22 cellular contexts compared by ENCODE assay signal in genomic region chr2:2742745-2743144, GRCh38.
DNase-seq lines count a peak whose midpoint lies in the region; TF ChIP-seq lines count a peak whose summit lies in the region.
"Had no signal": no experiment of that assay in that cellular context is flagged by ENCODE, and none has a peak within 500 bp of the region (broad histone marks: within the 10 kb centered on the region; RNA-seq: fewer than 3 reads in every experiment).

No MANE protein-coding gene starts in this region.

- no peaks in the 10 kb centered on the region for H3K9me3 Mint-ChIP-seq in activated naive CD8-positive, alpha-beta T cell treated with anti-CD3 and anti-CD28 coated beads for 36 hours
- H3K9me3 Mint-ChIP-seq: endodermal cell had no signal

- H3K4me3 ChIP-seq in fibroblast of pulmonary artery (replicated peaks; ENCODE audit: low read depth, low read length): no peak overlapping the region
- H3K4me3 ChIP-seq: hepatocyte, PC-9, prostate gland had no signal

- no peak overlapping the region for H3K4me3 Mint-ChIP-seq in activated naive CD8-positive, alpha-beta T cell treated with anti-CD3 and anti-CD28 coated beads for 36 hours
- H3K4me3 Mint-ChIP-seq: B cell; endodermal cell; natural killer cell treated with Interleukin-12 subunit alpha and Interleukin-12 subunit beta and Interleukin-15 and Interleukin-18, amount 100 ng/mL, for 72 hours; T-helper 17 cell had no signal

- no peaks in the 10 kb centered on the region for H3K4me1 Mint-ChIP-seq in activated naive CD8-positive, alpha-beta T cell treated with anti-CD3 and anti-CD28 coated beads for 36 hours
- H3K4me1 Mint-ChIP-seq: B cell, endodermal cell, T-helper 17 cell had no signal

- H3K27me3 Mint-ChIP-seq in activated naive CD8-positive, alpha-beta T cell treated with anti-CD3 and anti-CD28 coated beads for 36 hours: no peaks in the 10 kb centered on the region
- H3K27me3 Mint-ChIP-seq: B cell, T-helper 17 cell had no signal

- DNase-seq in DMS153 (lab: John Stamatoyannopoulos, UW) (peak; percentile 7), DMS153 treated with DMSO at 0.1 percent for 48 hours (lab: John Stamatoyannopoulos, UW; ENCODE audit: unreplicated experiment) (no peak), NCI-H2196 treated with DMSO at 0.1 percent for 48 hours (lab: John Stamatoyannopoulos, UW; ENCODE audit: unreplicated experiment) (peak; percentile 50), fibroblast of pulmonary artery (ENCODE audit: low read depth) (peak; percentile 2), putamen (ENCODE audit: low spot score) (peak; percentile 45), COLO668 (lab: John Stamatoyannopoulos, UW; ENCODE audit: unreplicated experiment) (no peak)
- DNase-seq in activated naive CD4-positive, alpha-beta T cell (lab: John Stamatoyannopoulos, UW): no peak
- DNase-seq in activated naive CD8-positive, alpha-beta T cell treated with anti-CD3 and anti-CD28 coated beads for 36 hours: no peak
- DNase-seq: 8988T; activated CD4-positive, alpha-beta T cell treated with anti-CD3 and anti-CD28 coated beads, Interleukin-2, amount 50 U/mL, for 1 hour; activated naive CD4-positive, alpha-beta T cell treated with Interleukin-2 at 50 U/mL for 16 hours; endodermal cell; GDM1; H7; NCI-H748 treated with DMSO at 0.1 percent for 48 hours; PC-9; stimulated activated CD4-positive, alpha-beta T cell treated with anti-CD3 and anti-CD28 coated beads, Interleukin-4, amount 100 ng/mL, for 24 hours; T-helper 17 cell had no signal

- H3K27ac Mint-ChIP-seq in activated naive CD8-positive, alpha-beta T cell treated with anti-CD3 and anti-CD28 coated beads for 36 hours: no peak overlapping the region
- H3K27ac Mint-ChIP-seq: B cell; endodermal cell; natural killer cell treated with Interleukin-12 subunit alpha and Interleukin-12 subunit beta and Interleukin-15 and Interleukin-18, amount 100 ng/mL, for 72 hours; T-helper 17 cell had no signal

- TF ChIP-seq CTCF in fibroblast of pulmonary artery (IDR thresholded peaks at IDR 0.05; ENCODE audit: low read length, missing control alignments): no peak

- no peaks in the 10 kb centered on the region for H3K36me3 Mint-ChIP-seq in activated naive CD8-positive, alpha-beta T cell treated with anti-CD3 and anti-CD28 coated beads for 36 hours
- H3K36me3 Mint-ChIP-seq: natural killer cell treated with Interleukin-12 subunit alpha and Interleukin-12 subunit beta and Interleukin-15 and Interleukin-18, amount 100 ng/mL, for 72 hours had no signal

Comparison
In these comparisons a context has a peak if more than half of its experiments do, and no peak if none do; other contexts are left out.
1. DNase-seq: peak in DMS153 (single experiment), NCI-H2196 treated with DMSO at 0.1 percent for 48 hours (single experiment), fibroblast of pulmonary artery (single experiment) and putamen (single experiment); none in DMS153 treated with DMSO at 0.1 percent for 48 hours (single experiment), activated naive CD4-positive, alpha-beta T cell (0 of 4), COLO668 (single experiment) and activated naive CD8-positive, alpha-beta T cell treated with anti-CD3 and anti-CD28 coated beads for 36 hours (single experiment).